Comparison of ENCODE assay signal across 18 cellular contexts in the genomic region with DNA sequence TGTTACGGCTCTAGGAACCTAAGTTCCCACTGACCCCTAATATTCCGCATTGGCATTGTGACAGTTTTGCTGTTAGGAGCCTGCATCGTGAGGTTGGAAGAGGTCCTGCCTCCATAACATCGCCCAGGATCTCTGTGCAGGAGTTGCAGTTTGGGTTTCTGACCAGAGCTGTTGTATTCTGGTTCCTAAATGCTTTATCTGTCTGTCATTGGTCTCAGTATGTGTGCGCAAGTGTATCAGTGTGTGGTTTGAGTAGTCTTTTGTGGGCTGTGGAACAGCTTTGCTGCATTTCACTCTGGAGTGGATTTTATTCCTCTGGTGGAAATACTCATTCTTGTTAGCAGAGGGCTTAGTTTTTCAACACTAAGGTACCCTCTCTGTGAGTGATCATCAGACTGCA.
DNase-seq lines count a peak whose midpoint lies in the region; ATAC-seq, FAIRE-seq and TF ChIP-seq lines count a peak whose summit lies in the region.
"Had no signal": no experiment of that assay in that cellular context is flagged by ENCODE, and none has a peak within 500 bp of the region (broad histone marks: within the 10 kb centered on the region; RNA-seq: fewer than 3 reads in every experiment).

No MANE protein-coding gene starts in this region.

- H3K4me1 ChIP-seq in spleen, result peaks cover 0 to 15% (median 2%) of the 10 kb centered on the region in 6 donors

- TF ChIP-seq CTCF in WTC11 (IDR thresholded peaks at IDR 0.05) (no peak), glutamatergic neuron (IDR thresholded peaks at IDR 0.05; ENCODE audit: partially characterized antibody, unreplicated experiment) (no peak), spleen (IDR thresholded peaks at IDR 0.05 in 8 of 11, conservative IDR thresholded peaks at IDR 0.05 in 3 of 11) (no peak)

- DNase-seq in activated naive CD8-positive, alpha-beta T cell treated with anti-CD3 and anti-CD28 coated beads, Interleukin-2, amount 50 U/mL, for 24 hours, result no peak
- no peak for DNase-seq in activated naive CD8-positive, alpha-beta T cell treated with anti-CD3 and anti-CD28 coated beads for 36 hours
- DNase-seq in WTC11 (ENCODE audit: low spot score), result no peak
- DNase-seq in glutamatergic neuron, result no peak
- no peak for DNase-seq in stimulated activated naive B cell treated with anti-CD40 and anti-IgM and Interleukin-4, amounts not matched to agents 10 μg/mL and 1 μg/mL and 100 μg/mL, for 72 hours
- DNase-seq in spleen, result no peak
- no peak for DNase-seq in GM12892 (ENCODE audit: insufficient read length)
- DNase-seq: CD8-positive, alpha-beta T cell; COR-L47; DMS53; GF-D8; GOT3; H9 had no signal

- no peaks in the 10 kb centered on the region for H3K36me3 ChIP-seq in spleen

- H3K27me3 Mint-ChIP-seq in activated naive CD8-positive, alpha-beta T cell treated with anti-CD3 and anti-CD28 coated beads, Interleukin-2, amount 50 U/mL, for 24 hours, result no peaks in the 10 kb centered on the region
- H3K27me3 Mint-ChIP-seq in activated naive CD8-positive, alpha-beta T cell treated with anti-CD3 and anti-CD28 coated beads for 36 hours, result no peaks in the 10 kb centered on the region
- H3K27me3 Mint-ChIP-seq in WTC11 (ENCODE audit: low read depth) (no peaks in the 10 kb centered on the region), glutamatergic neuron (ENCODE audit: unreplicated experiment) (no peaks in the 10 kb centered on the region)
- no peaks in the 10 kb centered on the region for H3K27me3 Mint-ChIP-seq in stimulated activated naive B cell treated with anti-CD40 and anti-IgM and Interleukin-4, amounts not matched to agents 10 μg/mL and 1 μg/mL and 100 μg/mL, for 72 hours

- peaks cover 0 to 31% (median 20%) of the 10 kb centered on the region in 8 donors for H3K9me3 ChIP-seq in spleen

- H3K27ac Mint-ChIP-seq in activated naive CD8-positive, alpha-beta T cell treated with anti-CD3 and anti-CD28 coated beads, Interleukin-2, amount 50 U/mL, for 24 hours, result no peak overlapping the region
- no peak overlapping the region for H3K27ac Mint-ChIP-seq in activated naive CD8-positive, alpha-beta T cell treated with anti-CD3 and anti-CD28 coated beads for 36 hours
- H3K27ac Mint-ChIP-seq in WTC11, result peak overlapping the region; percentile 77
- H3K27ac Mint-ChIP-seq in glutamatergic neuron (ENCODE audit: unreplicated experiment), result peak overlapping the region; percentile 14
- H3K27ac Mint-ChIP-seq in stimulated activated naive B cell treated with anti-CD40 and anti-IgM and Interleukin-4, amounts not matched to agents 10 μg/mL and 1 μg/mL and 100 μg/mL, for 72 hours, result peak overlapping the region; percentile 57
- H3K27ac Mint-ChIP-seq: CD8-positive, alpha-beta T cell had no signal

- POLR2A ChIA-PET in WTC11 (lab: Charles Lee), result no interaction called here

- FAIRE-seq in GM12892 (lab: Jason Lieb, UNC), result no peak
- FAIRE-seq: D721Med, GM18507 had no signal

- H3K4me3 Mint-ChIP-seq in activated naive CD8-positive, alpha-beta T cell treated with anti-CD3 and anti-CD28 coated beads, Interleukin-2, amount 50 U/mL, for 24 hours, result no peak overlapping the region
- no peak overlapping the region for H3K4me3 Mint-ChIP-seq in activated naive CD8-positive, alpha-beta T cell treated with anti-CD3 and anti-CD28 coated beads for 36 hours
- H3K4me3 Mint-ChIP-seq in WTC11 (no peak overlapping the region), glutamatergic neuron (ENCODE audit: unreplicated experiment) (no peak overlapping the region)
- peak overlapping the region in 1 of 2 donors; percentile 39 for H3K4me3 Mint-ChIP-seq in stimulated activated naive B cell treated with anti-CD40 and anti-IgM and Interleukin-4, amounts not matched to agents 10 μg/mL and 1 μg/mL and 100 μg/mL, for 72 hours
- H3K4me3 Mint-ChIP-seq: CD14-positive monocyte; CD8-positive, alpha-beta T cell; H9 had no signal

- H3K4me3 ChIP-seq in spleen, result no peak overlapping the region

- peak; percentile 33 for ATAC-seq in activated naive CD8-positive, alpha-beta T cell treated with anti-CD3 and anti-CD28 coated beads, Interleukin-2, amount 50 U/mL, for 24 hours
- ATAC-seq in WTC11 (no peak), GM21723 (IDR thresholded peaks at IDR 0.05; ENCODE audit: unreplicated experiment) (no peak)
- peak; percentile 20 to 34 for ATAC-seq in stimulated activated naive B cell treated with anti-CD40 and anti-IgM and Interleukin-4, amounts not matched to agents 10 μg/mL and 1 μg/mL and 100 μg/mL, for 72 hours (replicated peaks)
- ATAC-seq: CD8-positive, alpha-beta T cell had no signal

- H3K4me1 Mint-ChIP-seq in activated naive CD8-positive, alpha-beta T cell treated with anti-CD3 and anti-CD28 coated beads, Interleukin-2, amount 50 U/mL, for 24 hours, result peaks cover 38% of the 10 kb centered on the region
- peaks cover 48% of the 10 kb centered on the region for H3K4me1 Mint-ChIP-seq in activated naive CD8-positive, alpha-beta T cell treated with anti-CD3 and anti-CD28 coated beads for 36 hours
- H3K4me1 Mint-ChIP-seq in WTC11 (peaks cover 49% of the 10 kb centered on the region), glutamatergic neuron (ENCODE audit: low read depth, unreplicated experiment) (peaks cover 14% of the 10 kb centered on the region)
- H3K4me1 Mint-ChIP-seq in stimulated activated naive B cell treated with anti-CD40 and anti-IgM and Interleukin-4, amounts not matched to agents 10 μg/mL and 1 μg/mL and 100 μg/mL, for 72 hours, result peaks cover 30 to 52% of the 10 kb centered on the region in 2 donors
- H3K4me1 Mint-ChIP-seq: CD14-positive monocyte had no signal

- peaks cover 16% of the 10 kb centered on the region for H3K36me3 Mint-ChIP-seq in activated naive CD8-positive, alpha-beta T cell treated with anti-CD3 and anti-CD28 coated beads, Interleukin-2, amount 50 U/mL, for 24 hours (ENCODE audit: low read depth)
- peaks cover 25% of the 10 kb centered on the region for H3K36me3 Mint-ChIP-seq in activated naive CD8-positive, alpha-beta T cell treated with anti-CD3 and anti-CD28 coated beads for 36 hours
- H3K36me3 Mint-ChIP-seq in WTC11 (no peaks in the 10 kb centered on the region), glutamatergic neuron (ENCODE audit: unreplicated experiment) (peaks cover 11% of the 10 kb centered on the region)
- H3K36me3 Mint-ChIP-seq in stimulated activated naive B cell treated with anti-CD40 and anti-IgM and Interleukin-4, amounts not matched to agents 10 μg/mL and 1 μg/mL and 100 μg/mL, for 72 hours, result peaks cover 12 to 22% of the 10 kb centered on the region in 2 donors

- intact Hi-C loops in spleen (cut with DNase I; ENCODE audit: low total_unique reads), result no loop called here

- H3K27me3 ChIP-seq in spleen (replicated peaks in 1 of 7), result no peaks in the 10 kb centered on the region

- TF ChIP-seq POLR2A in spleen (IDR thresholded peaks at IDR 0.05) (no peak), GM12892 (IDR thresholded peaks at IDR 0.05; ENCODE audit: low read depth, low read length) (no peak)

- no peak overlapping the region for H3K27ac ChIP-seq in spleen
- H3K27ac ChIP-seq: 22Rv1 had no signal

- 93 to 98% (median 96%) methylated on average over 5 of the region's 5 CpGs for WGBS in spleen, 5 donors

- H3K9me3 Mint-ChIP-seq in activated naive CD8-positive, alpha-beta T cell treated with anti-CD3 and anti-CD28 coated beads, Interleukin-2, amount 50 U/mL, for 24 hours, result peaks cover 20% of the 10 kb centered on the region
- peaks cover 14% of the 10 kb centered on the region for H3K9me3 Mint-ChIP-seq in activated naive CD8-positive, alpha-beta T cell treated with anti-CD3 and anti-CD28 coated beads for 36 hours
- H3K9me3 Mint-ChIP-seq in WTC11 (no peaks in the 10 kb centered on the region), glutamatergic neuron (ENCODE audit: unreplicated experiment) (no peaks in the 10 kb centered on the region)
- peaks cover 11 to 15% of the 10 kb centered on the region in 2 donors for H3K9me3 Mint-ChIP-seq in stimulated activated naive B cell treated with anti-CD40 and anti-IgM and Interleukin-4, amounts not matched to agents 10 μg/mL and 1 μg/mL and 100 μg/mL, for 72 hours
- H3K9me3 Mint-ChIP-seq: H9 had no signal

- CTCF ChIA-PET in WTC11 (lab: Charles Lee), result interaction anchor here (1.2 to 1.5 kb wide), 2 partner anchors 14 to 67 kb away, joined by 3 read pairs; no protein-coding TSS in a partner anchor

TF ChIP-seq in WTC11, 78 proteins besides CTCF, POLR2A, EP300 and RAD21:
- TF ChIP-seq, protein P1, sequence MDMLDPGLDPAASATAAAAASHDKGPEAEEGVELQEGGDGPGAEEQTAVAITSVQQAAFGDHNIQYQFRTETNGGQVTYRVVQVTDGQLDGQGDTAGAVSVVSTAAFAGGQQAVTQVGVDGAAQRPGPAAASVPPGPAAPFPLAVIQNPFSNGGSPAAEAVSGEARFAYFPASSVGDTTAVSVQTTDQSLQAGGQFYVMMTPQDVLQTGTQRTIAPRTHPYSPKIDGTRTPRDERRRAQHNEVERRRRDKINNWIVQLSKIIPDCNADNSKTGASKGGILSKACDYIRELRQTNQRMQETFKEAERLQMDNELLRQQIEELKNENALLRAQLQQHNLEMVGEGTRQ (CRISPR knock-in tag; IDR thresholded peaks at IDR 0.05), result no peak
- TF ChIP-seq FOXP1 (CRISPR knock-in tag; IDR thresholded peaks at IDR 0.05; ENCODE audit: borderline replicate concordance), result no peak
- TF ChIP-seq, protein P2, sequence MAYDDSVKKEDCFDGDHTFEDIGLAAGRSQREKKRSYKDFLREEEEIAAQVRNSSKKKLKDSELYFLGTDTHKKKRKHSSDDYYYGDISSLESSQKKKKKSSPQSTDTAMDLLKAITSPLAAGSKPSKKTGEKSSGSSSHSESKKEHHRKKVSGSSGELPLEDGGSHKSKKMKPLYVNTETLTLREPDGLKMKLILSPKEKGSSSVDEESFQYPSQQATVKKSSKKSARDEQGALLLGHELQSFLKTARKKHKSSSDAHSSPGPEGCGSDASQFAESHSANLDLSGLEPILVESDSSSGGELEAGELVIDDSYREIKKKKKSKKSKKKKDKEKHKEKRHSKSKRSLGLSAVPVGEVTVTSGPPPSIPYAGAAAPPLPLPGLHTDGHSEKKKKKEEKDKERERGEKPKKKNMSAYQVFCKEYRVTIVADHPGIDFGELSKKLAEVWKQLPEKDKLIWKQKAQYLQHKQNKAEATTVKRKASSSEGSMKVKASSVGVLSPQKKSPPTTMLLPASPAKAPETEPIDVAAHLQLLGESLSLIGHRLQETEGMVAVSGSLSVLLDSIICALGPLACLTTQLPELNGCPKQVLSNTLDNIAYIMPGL (CRISPR knock-in tag; IDR thresholded peaks at IDR 0.05), result no peak
- TF ChIP-seq, protein P3, sequence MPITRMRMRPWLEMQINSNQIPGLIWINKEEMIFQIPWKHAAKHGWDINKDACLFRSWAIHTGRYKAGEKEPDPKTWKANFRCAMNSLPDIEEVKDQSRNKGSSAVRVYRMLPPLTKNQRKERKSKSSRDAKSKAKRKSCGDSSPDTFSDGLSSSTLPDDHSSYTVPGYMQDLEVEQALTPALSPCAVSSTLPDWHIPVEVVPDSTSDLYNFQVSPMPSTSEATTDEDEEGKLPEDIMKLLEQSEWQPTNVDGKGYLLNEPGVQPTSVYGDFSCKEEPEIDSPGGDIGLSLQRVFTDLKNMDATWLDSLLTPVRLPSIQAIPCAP (CRISPR knock-in tag; IDR thresholded peaks at IDR 0.05), result no peak

Comparison
In these comparisons a context has a peak if more than half of its experiments do, and no peak if none do; other contexts are left out.
1. ATAC-seq: peak in activated naive CD8-positive, alpha-beta T cell treated with anti-CD3 and anti-CD28 coated beads, Interleukin-2, amount 50 U/mL, for 24 hours (single experiment) and stimulated activated naive B cell treated with anti-CD40 and anti-IgM and Interleukin-4, amounts not matched to agents 10 μg/mL and 1 μg/mL and 100 μg/mL, for 72 hours (2 of 2); none in WTC11 (single experiment) and GM21723 (single experiment).
2. H3K27ac Mint-ChIP-seq: peak in WTC11 (single experiment), glutamatergic neuron (single experiment) and stimulated activated naive B cell treated with anti-CD40 and anti-IgM and Interleukin-4, amounts not matched to agents 10 μg/mL and 1 μg/mL and 100 μg/mL, for 72 hours (single experiment); none in activated naive CD8-positive, alpha-beta T cell treated with anti-CD3 and anti-CD28 coated beads, Interleukin-2, amount 50 U/mL, for 24 hours (single experiment) and activated naive CD8-positive, alpha-beta T cell treated with anti-CD3 and anti-CD28 coated beads for 36 hours (single experiment).